In the genomic region with DNA sequence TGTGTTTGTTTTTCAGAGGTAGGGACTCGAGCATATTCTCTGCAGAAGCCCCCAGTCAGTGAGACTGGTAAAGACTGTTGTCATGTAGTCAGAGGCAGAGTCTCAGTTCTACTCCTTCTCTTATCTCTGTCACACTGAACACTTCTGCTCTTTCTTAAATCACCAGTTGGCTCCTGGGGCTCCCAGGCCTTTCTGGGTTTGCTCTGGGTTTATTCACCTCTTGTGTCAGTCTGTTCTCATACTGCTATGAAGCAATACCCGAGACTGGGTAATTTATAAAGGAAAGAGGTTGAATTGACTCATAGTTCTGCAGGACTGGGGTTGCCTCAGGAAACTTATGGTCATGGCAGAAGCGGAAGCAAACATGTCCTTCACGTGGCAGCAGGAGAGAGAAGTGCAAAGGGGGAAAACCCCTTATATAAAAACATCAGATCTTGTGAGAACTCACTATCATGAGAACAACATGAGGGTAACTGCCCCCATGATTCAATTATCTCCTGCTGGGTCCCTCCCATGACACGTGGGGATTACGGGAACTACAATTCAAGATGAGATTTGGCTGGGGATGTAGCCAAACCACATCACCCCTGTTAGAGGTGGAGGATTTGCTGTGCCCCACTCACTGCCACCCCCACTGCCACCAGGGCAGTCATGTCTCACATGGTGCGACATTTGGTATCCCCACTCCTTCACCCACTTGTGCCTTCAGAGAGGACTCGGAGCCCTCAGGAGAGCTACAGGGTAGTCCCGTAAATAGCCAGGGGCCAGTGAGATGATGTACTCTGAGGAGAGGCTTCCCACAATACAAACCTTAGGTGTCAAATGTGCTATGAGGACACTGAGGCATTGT, we compare ENCODE assay signal across 7 cellular contexts. TPM values are rescaled to one million over a fixed set of nuclear protein-coding genes. Genes with fewer than 3 reads are reported as not detected.
DNase-seq lines count a peak whose midpoint lies in the region; ATAC-seq and TF ChIP-seq lines count a peak whose summit lies in the region.

No MANE protein-coding gene starts in this region.

- TF ChIP-seq CTCF in gastrocnemius medialis (IDR thresholded peaks at IDR 0.05 in 4 of 5, conservative IDR thresholded peaks at IDR 0.05 in 1 of 5): no peak

- intact Hi-C loops in gastrocnemius medialis (cut with DNase I; ENCODE audit: low total_unique reads): no loop called here

- no peaks in the 10 kb centered on the region for H3K36me3 ChIP-seq in gastrocnemius medialis

- peak; percentile 73 for ATAC-seq in GM19438 (IDR thresholded peaks at IDR 0.05; ENCODE audit: low read depth, unreplicated experiment)
- ATAC-seq in HG03432 (IDR thresholded peaks at IDR 0.05; ENCODE audit: unreplicated experiment): peak; percentile 77
- ATAC-seq in gastrocnemius medialis: no peak

- no peaks in the 10 kb centered on the region for H3K27me3 ChIP-seq in gastrocnemius medialis

- in situ Hi-C loops in gastrocnemius medialis (cut with MboI; ENCODE audit: low sequenced_read_pairs in 4 of 4): no loop called here

- H3K4me1 ChIP-seq in gastrocnemius medialis: peaks cover 10 to 18% of the 10 kb centered on the region in 2 donors

- no peaks in the 10 kb centered on the region for H3K9me3 ChIP-seq in gastrocnemius medialis

- no peak overlapping the region for H3K4me3 ChIP-seq in gastrocnemius medialis

- DNase-seq in activated CD4-positive, alpha-beta T cell treated with anti-CD3 and anti-CD28 coated beads for 4 hours: peak; percentile 71 to 75
- DNase-seq in epithelial cell of prostate (ENCODE audit: low read depth, low spot score) (peak; percentile 87), gastrocnemius medialis (no peak), OCI-M2 (lab: John Stamatoyannopoulos, UW; ENCODE audit: unreplicated experiment) (no peak)
- DNase-seq in stimulated activated CD4-positive, alpha-beta T cell treated with anti-CD3 and anti-CD28 coated beads, Interleukin-1b, Interleukin-23, amount 100 ng/mL, for 4 hours (ENCODE audit: low read depth in 2 of 2): peak; percentile 41 to 61

- H3K27ac ChIP-seq in epithelial cell of prostate (peak overlapping the region; percentile 62), gastrocnemius medialis (no peak overlapping the region)

- no peak for TF ChIP-seq POLR2A in gastrocnemius medialis (IDR thresholded peaks at IDR 0.05)

RNA-seq across cellular contexts. Expression of a gene that starts 35.9 kb away (rescaled TPM):
- 10 to 100 TPM; 20.0 to 90.6 (median 57.2) TPM for total RNA-seq in gastrocnemius medialis

Comparison
In these comparisons a context has a peak if more than half of its experiments do, and no peak if none do; other contexts are left out.
1. ATAC-seq: peak in GM19438 (single experiment) and HG03432 (single experiment); none in gastrocnemius medialis (0 of 2).
2. DNase-seq: peak in activated CD4-positive, alpha-beta T cell treated with anti-CD3 and anti-CD28 coated beads for 4 hours (2 of 2), epithelial cell of prostate (single experiment) and stimulated activated CD4-positive, alpha-beta T cell treated with anti-CD3 and anti-CD28 coated beads, Interleukin-1b, Interleukin-23, amount 100 ng/mL, for 4 hours (2 of 2); none in gastrocnemius medialis (0 of 2) and OCI-M2 (single experiment).